18 cellular contexts compared by ENCODE assay signal in the genomic region with DNA sequence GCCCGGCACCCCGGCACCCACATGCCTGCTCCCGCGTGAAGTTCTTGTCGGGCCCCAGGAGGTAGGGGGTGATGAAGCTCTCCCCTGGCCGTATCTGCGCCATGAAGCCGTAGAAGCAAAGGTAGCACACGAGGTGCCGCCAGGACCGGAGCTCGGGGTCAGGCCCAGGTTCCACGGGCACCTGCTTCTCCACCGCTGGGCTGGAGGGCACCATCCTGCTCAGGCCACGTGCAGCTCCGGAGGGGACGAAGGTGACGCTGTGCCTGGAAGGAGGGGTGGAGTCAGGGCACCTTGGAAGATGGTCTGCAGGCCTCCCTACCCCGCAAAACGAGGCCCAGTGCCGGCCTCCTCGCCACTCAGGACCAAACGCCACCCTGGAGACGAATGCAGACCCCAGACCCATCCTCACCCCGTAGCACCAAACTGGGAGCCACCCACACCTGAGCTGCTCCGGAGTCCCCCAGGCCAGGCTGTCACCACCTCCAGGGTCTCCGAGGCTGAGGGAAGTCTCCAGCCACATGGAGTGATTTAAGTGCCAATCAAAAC. TPM values are rescaled to one million over a fixed set of nuclear protein-coding genes. Genes with fewer than 3 reads are reported as not detected.
DNase-seq lines count a peak whose midpoint lies in the region; ATAC-seq and TF ChIP-seq lines count a peak whose summit lies in the region.
"Had no signal": no experiment of that assay in that cellular context is flagged by ENCODE, and none has a peak within 500 bp of the region (broad histone marks: within the 10 kb centered on the region; RNA-seq: fewer than 3 reads in every experiment).

No MANE protein-coding gene starts in this region.

- H3K27ac Mint-ChIP-seq in type B pancreatic cell: no peak overlapping the region
- H3K27ac Mint-ChIP-seq in natural killer cell treated with Interleukin-12 subunit alpha and Interleukin-12 subunit beta and Interleukin-15 and Interleukin-18, amount 100 ng/mL, for 72 hours: no peak overlapping the region
- H3K27ac Mint-ChIP-seq: activated CD4-positive, alpha-beta T cell treated with anti-CD3 and anti-CD28 coated beads, Interleukin-2, amount 10 ng/mL, durations not matched to agents 24 days and 14 days had no signal

- H3K9me3 ChIP-seq in right atrium auricular region: no peaks in the 10 kb centered on the region
- no peaks in the 10 kb centered on the region for H3K9me3 ChIP-seq in left ventricle myocardium inferior (replicated peaks)
- no peaks in the 10 kb centered on the region for H3K9me3 ChIP-seq in neutrophil
- H3K9me3 ChIP-seq: BE2C, uterus had no signal

- H3K4me3 ChIP-seq in right atrium auricular region (no peak overlapping the region), left ventricle myocardium inferior (no peak overlapping the region), neutrophil (ENCODE audit: low read depth in 1 of 2, low read length in 1 of 2) (no peak overlapping the region)
- H3K4me3 ChIP-seq: uterus had no signal

- H3K36me3 ChIP-seq in right atrium auricular region (no peaks in the 10 kb centered on the region), left ventricle myocardium inferior (no peaks in the 10 kb centered on the region), neutrophil (peaks cover 66% of the 10 kb centered on the region)
- H3K36me3 ChIP-seq: uterus had no signal

- peaks cover 9% of the 10 kb centered on the region for H3K4me1 Mint-ChIP-seq in type B pancreatic cell (ENCODE audit: unreplicated experiment)
- H3K4me1 Mint-ChIP-seq in natural killer cell treated with Interleukin-12 subunit alpha and Interleukin-12 subunit beta and Interleukin-15 and Interleukin-18, amount 100 ng/mL, for 72 hours (ENCODE audit: low read depth in 2 of 2): peaks cover 6 to 11% of the 10 kb centered on the region in 2 donors

- no peaks in the 10 kb centered on the region for H3K36me3 Mint-ChIP-seq in type B pancreatic cell
- H3K36me3 Mint-ChIP-seq in natural killer cell treated with Interleukin-12 subunit alpha and Interleukin-12 subunit beta and Interleukin-15 and Interleukin-18, amount 100 ng/mL, for 72 hours: no peaks in the 10 kb centered on the region

- no peaks in the 10 kb centered on the region for H3K27me3 Mint-ChIP-seq in type B pancreatic cell
- H3K27me3 Mint-ChIP-seq in natural killer cell treated with Interleukin-12 subunit alpha and Interleukin-12 subunit beta and Interleukin-15 and Interleukin-18, amount 100 ng/mL, for 72 hours: no peaks in the 10 kb centered on the region
- H3K27me3 Mint-ChIP-seq: activated CD4-positive, alpha-beta T cell treated with anti-CD3 and anti-CD28 coated beads, Interleukin-2, amount 10 ng/mL, durations not matched to agents 24 days and 14 days had no signal

- H3K4me3 Mint-ChIP-seq in type B pancreatic cell: no peak overlapping the region
- H3K4me3 Mint-ChIP-seq in natural killer cell treated with Interleukin-12 subunit alpha and Interleukin-12 subunit beta and Interleukin-15 and Interleukin-18, amount 100 ng/mL, for 72 hours: no peak overlapping the region
- H3K4me3 Mint-ChIP-seq: activated CD4-positive, alpha-beta T cell treated with anti-CD3 and anti-CD28 coated beads, Interleukin-2, amount 10 ng/mL, durations not matched to agents 24 days and 14 days had no signal

- intact Hi-C loops in Right ventricle myocardium inferior (cut with DNase I) (no loop called here), left ventricle myocardium inferior (cut with micrococcal nuclease) (no loop called here)

- H3K9me3 Mint-ChIP-seq in type B pancreatic cell: no peaks in the 10 kb centered on the region
- no peaks in the 10 kb centered on the region for H3K9me3 Mint-ChIP-seq in natural killer cell treated with Interleukin-12 subunit alpha and Interleukin-12 subunit beta and Interleukin-15 and Interleukin-18, amount 100 ng/mL, for 72 hours
- H3K9me3 Mint-ChIP-seq: activated CD4-positive, alpha-beta T cell treated with anti-CD3 and anti-CD28 coated beads, Interleukin-2, amount 10 ng/mL, durations not matched to agents 24 days and 14 days had no signal

- H3K27me3 ChIP-seq in right atrium auricular region (no peaks in the 10 kb centered on the region), left ventricle myocardium inferior (ENCODE audit: low read depth) (no peaks in the 10 kb centered on the region), neutrophil (no peaks in the 10 kb centered on the region)
- H3K27me3 ChIP-seq: BE2C, uterus had no signal

- H3K27ac ChIP-seq in right atrium auricular region: no peak overlapping the region
- H3K27ac ChIP-seq in left ventricle myocardium inferior (replicated peaks): no peak overlapping the region
- H3K27ac ChIP-seq in neutrophil: peak overlapping the region; percentile 97
- H3K27ac ChIP-seq: uterus had no signal

- no peak for TF ChIP-seq CTCF in right atrium auricular region (IDR thresholded peaks at IDR 0.05)
- no peak for TF ChIP-seq CTCF in left ventricle myocardium inferior (IDR thresholded peaks at IDR 0.05; ENCODE audit: borderline replicate concordance)
- no peak for TF ChIP-seq CTCF in neutrophil (IDR thresholded peaks at IDR 0.05)
- TF ChIP-seq CTCF in type B pancreatic cell (conservative IDR thresholded peaks at IDR 0.05): no peak

- H3K4me1 ChIP-seq in right atrium auricular region: peaks cover 0 to 33% of the 10 kb centered on the region in 2 donors
- H3K4me1 ChIP-seq in left ventricle myocardium inferior: peaks cover 41% of the 10 kb centered on the region
- peaks cover 82 to 89% of the 10 kb centered on the region in 2 experiments for H3K4me1 ChIP-seq in neutrophil (ENCODE audit: control insufficient read depth in 1 of 2, insufficient read depth in 1 of 2, low read depth in 1 of 2, low read length in 1 of 2)

- ATAC-seq in Right ventricle myocardium inferior: no peak
- no peak for ATAC-seq in GM18867 (IDR thresholded peaks at IDR 0.05; ENCODE audit: unreplicated experiment)
- ATAC-seq in natural killer cell treated with Interleukin-12 subunit alpha and Interleukin-12 subunit beta and Interleukin-15 and Interleukin-18, amount 100 ng/mL, for 72 hours: no peak

- DNase-seq in Right ventricle myocardium inferior (ENCODE audit: missing footprints) (peak; percentile 20), right atrium auricular region (ENCODE audit: low spot score) (no peak), left ventricle myocardium inferior (peak; percentile 6), type B pancreatic cell (ENCODE audit: extremely low spot score, unreplicated experiment) (peak; percentile 36), dermis blood vessel endothelial cell (no peak)
- DNase-seq in natural killer cell treated with Interleukin-12 subunit alpha and Interleukin-12 subunit beta and Interleukin-15 and Interleukin-18, amount 100 ng/mL, for 72 hours (ENCODE audit: low spot score): no peak
- DNase-seq: activated CD4-positive, alpha-beta T cell treated with anti-CD3 and anti-CD28 coated beads, Interleukin-2, amount 10 ng/mL, durations not matched to agents 24 days and 14 days; amniotic stem cell; cortex of kidney; DMS79 treated with DMSO at 0.1 percent for 48 hours; NCI-H1105 treated with DMSO at 0.1 percent for 48 hours; NCI-H2029 treated with DMSO at 0.1 percent for 48 hours; SHP77 treated with DMSO at 0.1 percent for 48 hours; stimulated activated CD4-positive, alpha-beta T cell treated with anti-CD3 and anti-CD28 coated beads, Interleukin-12 subunit alpha, Interleukin-12 subunit beta, amount 100 ng/mL, for 4 hours had no signal

RNA-seq across cellular contexts. Expression of a gene that starts 4.4 kb away (rescaled TPM):
- 8.2 TPM for total RNA-seq in Right ventricle myocardium inferior
- 1 to 10 TPM; 2.2 to 5.3 TPM for total RNA-seq in right atrium auricular region
- total RNA-seq in left ventricle myocardium inferior: 4.9 TPM
- 10.6 and 28.2 TPM in 2 replicates for total RNA-seq in type B pancreatic cell (ENCODE audit: low replicate concordance)
- 100 to 1,000 TPM in 1 of 2 donors, 10 to 100 TPM in 1; 23.3 to 110 TPM for total RNA-seq in natural killer cell treated with Interleukin-12 subunit alpha and Interleukin-12 subunit beta and Interleukin-15 and Interleukin-18, amount 100 ng/mL, for 72 hours
- 5.8 and 13.5 TPM in 2 replicates for total RNA-seq in dermis blood vessel endothelial cell

Comparison
In these comparisons a context has a peak if more than half of its experiments do, and no peak if none do; other contexts are left out.
1. DNase-seq: peak in Right ventricle myocardium inferior (single experiment), left ventricle myocardium inferior (single experiment) and type B pancreatic cell (single experiment); none in right atrium auricular region (single experiment), natural killer cell treated with Interleukin-12 subunit alpha and Interleukin-12 subunit beta and Interleukin-15 and Interleukin-18, amount 100 ng/mL, for 72 hours (single experiment) and dermis blood vessel endothelial cell (single experiment).